8 cellular contexts compared by ENCODE assay signal in the genomic region with DNA sequence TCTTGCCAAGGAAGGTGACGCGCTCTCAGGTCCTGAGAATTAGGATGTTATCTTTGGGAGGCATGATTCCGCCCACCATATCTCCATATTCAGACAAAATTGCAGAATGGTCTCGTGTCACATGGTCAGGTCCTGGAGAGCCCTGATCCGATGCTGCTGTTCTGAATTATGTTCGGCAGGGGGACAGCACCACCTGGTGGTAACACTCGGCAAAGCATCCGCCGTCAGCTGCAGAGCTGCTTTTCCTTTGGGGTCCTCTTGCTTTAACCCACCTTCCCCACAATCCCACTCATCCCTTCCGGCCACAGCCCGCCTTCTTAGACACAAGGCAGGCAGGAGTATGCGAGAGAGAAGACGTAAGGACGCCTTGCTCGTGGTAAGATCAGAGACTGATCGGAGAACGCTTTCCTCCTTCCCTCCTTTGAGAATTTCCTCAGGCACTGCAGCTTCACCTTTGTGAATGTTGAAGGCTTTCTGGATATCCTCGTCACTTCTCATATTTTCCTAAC.
DNase-seq lines count a peak whose midpoint lies in the region; ATAC-seq lines count a peak whose summit lies in the region.

No MANE protein-coding gene starts in this region.

- peak overlapping the region; percentile 3 for H3K27ac Mint-ChIP-seq in activated naive CD8-positive, alpha-beta T cell treated with anti-CD3 and anti-CD28 coated beads, Interleukin-2, amount 50 U/mL, for 24 hours

- H3K9me3 Mint-ChIP-seq in activated naive CD8-positive, alpha-beta T cell treated with anti-CD3 and anti-CD28 coated beads, Interleukin-2, amount 50 U/mL, for 24 hours = no peaks in the 10 kb centered on the region

- peak; percentile 76 for ATAC-seq in GM21723 (IDR thresholded peaks at IDR 0.05; ENCODE audit: unreplicated experiment)
- peak; percentile 65 for ATAC-seq in activated naive CD8-positive, alpha-beta T cell treated with anti-CD3 and anti-CD28 coated beads, Interleukin-2, amount 50 U/mL, for 24 hours
- ATAC-seq in left ventricle myocardium superior = peak; percentile 81

- intact Hi-C loops in left ventricle myocardium superior (cut with micrococcal nuclease) = no loop called here

- peaks cover 7% of the 10 kb centered on the region for H3K4me1 Mint-ChIP-seq in activated naive CD8-positive, alpha-beta T cell treated with anti-CD3 and anti-CD28 coated beads, Interleukin-2, amount 50 U/mL, for 24 hours

- DNase-seq in Daoy (ENCODE audit: low read depth) (peak; percentile 83), LHCN-M2 (ENCODE audit: low read depth) (peak; percentile 28), SW480 (ENCODE audit: low spot score) (peak; percentile 48), left ventricle myocardium superior (peak; percentile 76), renal cortical epithelial cell (ENCODE audit: low read depth) (peak; percentile 13), NCI-H187 treated with DMSO at 0.1 percent for 48 hours (lab: John Stamatoyannopoulos, UW) (no peak)
- peak; percentile 74 for DNase-seq in activated naive CD8-positive, alpha-beta T cell treated with anti-CD3 and anti-CD28 coated beads, Interleukin-2, amount 50 U/mL, for 24 hours

- peak overlapping the region; percentile 56 for H3K4me3 Mint-ChIP-seq in activated naive CD8-positive, alpha-beta T cell treated with anti-CD3 and anti-CD28 coated beads, Interleukin-2, amount 50 U/mL, for 24 hours

- peaks cover 7% of the 10 kb centered on the region for H3K27me3 Mint-ChIP-seq in activated naive CD8-positive, alpha-beta T cell treated with anti-CD3 and anti-CD28 coated beads, Interleukin-2, amount 50 U/mL, for 24 hours

- no peaks in the 10 kb centered on the region for H3K36me3 Mint-ChIP-seq in activated naive CD8-positive, alpha-beta T cell treated with anti-CD3 and anti-CD28 coated beads, Interleukin-2, amount 50 U/mL, for 24 hours (ENCODE audit: low read depth)
